ENCODE assay signal across 8 cellular contexts in genomic region chr17:43398724-43399595, GRCh38. TPM values are rescaled to one million over a fixed set of nuclear protein-coding genes. Genes with fewer than 3 reads are reported as not detected.
DNase-seq lines count a peak whose midpoint lies in the region; ATAC-seq and TF ChIP-seq lines count a peak whose summit lies in the region.

A gene with protein sequence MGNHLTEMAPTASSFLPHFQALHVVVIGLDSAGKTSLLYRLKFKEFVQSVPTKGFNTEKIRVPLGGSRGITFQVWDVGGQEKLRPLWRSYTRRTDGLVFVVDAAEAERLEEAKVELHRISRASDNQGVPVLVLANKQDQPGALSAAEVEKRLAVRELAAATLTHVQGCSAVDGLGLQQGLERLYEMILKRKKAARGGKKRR (plus strand): TSS chr17:43398993. CDS start chr17:43399733, 740 bp downstream.

- peak within 1 kb of the TSS; percentile 49 to 71 (median 64) for H3K4me3 ChIP-seq in tibial nerve

- H3K27ac ChIP-seq in adipose tissue (ENCODE audit: low read depth, low read length) (no peak within 1 kb of the TSS), tibial nerve (peak within 1 kb of the TSS; percentile 75 to 85 (median 84))

- peak; percentile 69 for DNase-seq in NCI-H1105 (lab: John Stamatoyannopoulos, UW)
- DNase-seq in T-cell, result peak; percentile 59 to 85 (median 78)
- peak; percentile 96 for DNase-seq in cardiac septum (ENCODE audit: low spot score)
- peak; percentile 66 for DNase-seq in pons (ENCODE audit: low spot score)
- DNase-seq in tibial nerve (ENCODE audit: low spot score in 2 of 2), result peak; percentile 89 to 92

- 1 to 2% (median 1%) methylated on average over 63 to 64 of the region's 64 CpGs for WGBS in adipose tissue, 3 donors
- 0 to 1% methylated on average over 55 to 60 of the region's 64 CpGs for WGBS in tibial nerve, 2 donors

- H3K4me1 Mint-ChIP-seq in T-cell, result peaks cover 34 to 50% (median 35%) of the 10 kb centered on the region in 3 donors

- H3K36me3 Mint-ChIP-seq in T-cell, result no peaks in the 10 kb centered on the region

- ATAC-seq in GM18511 (IDR thresholded peaks at IDR 0.05; ENCODE audit: unreplicated experiment) (peak; percentile 49), T-cell (replicated peaks in 1 of 4) (peak; percentile 87 to 94 (median 88)), GM18861 (IDR thresholded peaks at IDR 0.05; ENCODE audit: unreplicated experiment) (no peak)

- H3K9me3 ChIP-seq in tibial nerve, result no peaks in the 10 kb centered on the region

- TF ChIP-seq POLR2A in tibial nerve (IDR thresholded peaks at IDR 0.05), result peak; percentile 89 to 95

- H3K27ac Mint-ChIP-seq in T-cell, result peak within 1 kb of the TSS; percentile 83 to 86

- intact Hi-C loops in cardiac septum (cut with DNase I), result no loop called here

- no peaks in the 10 kb centered on the region for H3K27me3 Mint-ChIP-seq in T-cell

- POLR2A ChIA-PET in T-cell (lab: Charles Lee), result interaction anchor here (0.6 to 1.9 kb wide), 7 partner anchors 11 to 227 kb away, joined by 3 to 12 read pairs (median 4); no protein-coding TSS in a partner anchor

- peak within 1 kb of the TSS; percentile 89 to 94 (median 89) for H3K4me3 Mint-ChIP-seq in T-cell

- H3K4me1 ChIP-seq in tibial nerve, result peaks cover 0 to 46% (median 10%) of the 10 kb centered on the region in 4 donors

- CTCF ChIA-PET in T-cell (lab: Charles Lee), result interaction anchor here in 1 of 2 donors (1.0 to 2.0 kb wide), 4 partner anchors 30 to 115 kb away, joined by 3 to 32 read pairs (median 8); partner anchors contain the start of gene DHX8

- H3K36me3 ChIP-seq in tibial nerve, result no peaks in the 10 kb centered on the region

- no peaks in the 10 kb centered on the region for H3K9me3 Mint-ChIP-seq in T-cell

- peak in 1 of 2 donors; percentile 96 for TF ChIP-seq EP300 in tibial nerve (IDR thresholded peaks at IDR 0.05)

- no peaks in the 10 kb centered on the region for H3K27me3 ChIP-seq in tibial nerve

- TF ChIP-seq CTCF in tibial nerve (IDR thresholded peaks at IDR 0.05), result peak in 1 of 5 experiments; percentile 18

RNA-seq across cellular contexts. Expression of the gene that starts here (rescaled TPM):
- total RNA-seq in T-cell (1 to 10 TPM; 1.3 to 2.9 (median 2.4) TPM), cardiac septum (4.4 TPM), tibial nerve (10 to 100 TPM; 27.9 to 65.8 (median 53.0) TPM)
- polyA plus RNA-seq in adipose tissue, result 10 to 100 TPM in 2 of 3 donors, 1 to 10 TPM in 1; 7.2 to 58.1 (median 15.1) TPM
